In genomic region chr20:53890434-53891305, GRCh38 we compare ENCODE assay signal across 18 cellular contexts.
A peak's percentile ranks its signal among the peaks of the same experiment; 100 is the strongest.
DNase-seq lines count a peak whose midpoint lies in the region; ATAC-seq and TF ChIP-seq lines count a peak whose summit lies in the region.
"Had no signal": no experiment of that assay in that cellular context is flagged by ENCODE, and none has a peak within 500 bp of the region (broad histone marks: within the 10 kb centered on the region; RNA-seq: fewer than 3 reads in every experiment).

No MANE protein-coding gene starts in this region.

- H3K14ac ChIP-seq in neuronal stem cell (ENCODE audit: low read length) = no peak overlapping the region

- peak overlapping the region; percentile 38 for H2AK5ac ChIP-seq in neuronal stem cell (ENCODE audit: low read depth, low read length)

- H2BK120ac ChIP-seq in neuronal stem cell (ENCODE audit: low read depth, low read length) = no peak overlapping the region

- DNase-seq in SK-N-SH = no peak
- DNase-seq in MG63 = peak; percentile 78
- no peak for DNase-seq in mammary epithelial cell
- no peak for DNase-seq in neuronal stem cell (ENCODE audit: low spot score)
- no peak for DNase-seq in COR-L47 (lab: John Stamatoyannopoulos, UW)
- no peak for DNase-seq in HAP-1 (ENCODE audit: low spot score in 2 of 2)
- DNase-seq in omental fat pad (ENCODE audit: low spot score) = no peak
- DNase-seq: activated B cell treated with CpG ODN at 0.5 μM for 24 hours, GF-D8, head of caudate nucleus, islet precursor cell, NCI-H187 treated with DMSO at 0.1 percent for 48 hours, NCI-H510A treated with DMSO at 0.1 percent for 48 hours, occipital lobe, small intestine had no signal

- no peaks in the 10 kb centered on the region for H3K79me1 ChIP-seq in neuronal stem cell (ENCODE audit: low read depth, low read length)

- no peak overlapping the region for H2BK5ac ChIP-seq in neuronal stem cell (ENCODE audit: low read length)

- H3K9ac ChIP-seq in SK-N-SH (no peak overlapping the region), mammary epithelial cell (ENCODE audit: insufficient read depth, low read length) (no peak overlapping the region), neuronal stem cell (ENCODE audit: low read depth, low read length, poor library complexity) (no peak overlapping the region)

- intact Hi-C loops in mammary epithelial cell (cut with micrococcal nuclease) = no loop called here

- H3K4ac ChIP-seq in neuronal stem cell (ENCODE audit: low read length) = no peak overlapping the region

- no peak overlapping the region for H3K4me3 ChIP-seq in SK-N-SH (ENCODE audit: low read depth in 2 of 2, low read length in 1 of 2)
- H3K4me3 ChIP-seq in MG63 = no peak overlapping the region
- no peak overlapping the region for H3K4me3 ChIP-seq in mammary epithelial cell (replicated peaks in 1 of 3; ENCODE audit: insufficient read depth in 1 of 3, low read depth in 2 of 3, low read length in 3 of 3)
- H3K4me3 ChIP-seq in neuronal stem cell (ENCODE audit: low read length in 2 of 2) = no peak overlapping the region
- no peak overlapping the region for H3K4me3 ChIP-seq in HAP-1

- peak overlapping the region in 1 of 2 experiments; percentile 97; a peak in 2 of 4 replicates for H3K27ac ChIP-seq in SK-N-SH (ENCODE audit: low read depth in 2 of 2, low read length in 1 of 2)
- no peak overlapping the region for H3K27ac ChIP-seq in mammary epithelial cell (ENCODE audit: insufficient read depth, low read depth, low read length)
- no peak overlapping the region for H3K27ac ChIP-seq in neuronal stem cell (replicated peaks; ENCODE audit: low read length)
- H3K27ac ChIP-seq: 22Rv1, epithelial cell of prostate had no signal

- no peaks in the 10 kb centered on the region for H3K9me2 ChIP-seq in SK-N-SH

- H4K91ac ChIP-seq in neuronal stem cell (ENCODE audit: low read depth, low read length, poor library complexity) = no peak overlapping the region

- H2AFZ ChIP-seq in SK-N-SH (ENCODE audit: low read depth) (peak overlapping the region; percentile 29), mammary epithelial cell (ENCODE audit: low read depth, low read length) (peak overlapping the region; percentile 16), neuronal stem cell (ENCODE audit: low read length) (no peak overlapping the region)

- no peak for ATAC-seq in SK-N-SH treated with all-trans-retinoic acid at 6 μM for 48 hours
- ATAC-seq in omental fat pad (ENCODE audit: low FRiP score) = no peak

- no peaks in the 10 kb centered on the region; a peak in 1 of 4 replicates for H3K4me1 ChIP-seq in SK-N-SH (ENCODE audit: control insufficient read depth in 1 of 2, insufficient read depth in 2 of 2, low read depth in 1 of 2, low read length in 1 of 2)
- peaks cover 11% of the 10 kb centered on the region for H3K4me1 ChIP-seq in mammary epithelial cell (ENCODE audit: insufficient read depth, low read length)
- peaks cover 7 to 8% of the 10 kb centered on the region in 2 donors for H3K4me1 ChIP-seq in neuronal stem cell (ENCODE audit: control insufficient read depth in 2 of 2, insufficient read depth in 1 of 2, low read depth in 1 of 2, low read length in 2 of 2)
- H3K4me1 ChIP-seq in HAP-1 = peaks cover 23% of the 10 kb centered on the region

- no TSS peak for BruUV-seq in mammary epithelial cell (replicated peaks; lab: Mats Ljungman, UMichigan)

- no peak for TF ChIP-seq EP300 in SK-N-SH (IDR thresholded peaks at IDR 0.05; ENCODE audit: borderline replicate concordance in 1 of 2, low read depth in 1 of 2, low read length in 1 of 2)

- TF ChIP-seq CTCF in SK-N-SH (IDR thresholded peaks at IDR 0.05) (no peak), mammary epithelial cell (conservative IDR thresholded peaks at IDR 0.05 in 1 of 2, IDR thresholded peaks at IDR 0.05 in 1 of 2; ENCODE audit: extremely low read depth in 1 of 2, insufficient read depth in 1 of 2, low read depth in 1 of 2, low read length in 2 of 2) (no peak), omental fat pad (IDR thresholded peaks at IDR 0.05) (no peak)

- H3K23ac ChIP-seq in neuronal stem cell (ENCODE audit: low read depth, low read length, poor library complexity) = no peak overlapping the region

- H3K27me3 ChIP-seq in SK-N-SH (ENCODE audit: insufficient read depth) = no peaks in the 10 kb centered on the region
- H3K27me3 ChIP-seq in MG63 = no peaks in the 10 kb centered on the region
- no peaks in the 10 kb centered on the region for H3K27me3 ChIP-seq in mammary epithelial cell (ENCODE audit: insufficient read depth, low read length)
- H3K27me3 ChIP-seq in neuronal stem cell (ENCODE audit: control insufficient read depth in 3 of 3, insufficient read depth in 3 of 3, low read depth in 1 of 3, low read length in 3 of 3) = no peaks in the 10 kb centered on the region
- no peaks in the 10 kb centered on the region for H3K27me3 ChIP-seq in HAP-1 (ENCODE audit: low read depth)

- CTCF ChIA-PET in SK-N-SH (lab: Yijun Ruan, JAX) (interaction anchor here (1.4 kb wide), 1 partner anchor 19 kb away, joined by 4 read pairs; no protein-coding TSS in a partner anchor), mammary epithelial cell (lab: Charles Lee; ENCODE audit: low non-redundant PET) (interaction anchor here (0.6 kb wide), 1 partner anchor 23 kb away, joined by 6 read pairs; no protein-coding TSS in a partner anchor)

- peaks cover 13% of the 10 kb centered on the region for H3F3A ChIP-seq in SK-N-SH (replicated peaks; ENCODE audit: insufficient read depth)

- no peak overlapping the region for H2BK12ac ChIP-seq in neuronal stem cell (ENCODE audit: low read length)

- H2BK15ac ChIP-seq in neuronal stem cell (ENCODE audit: low read length) = no peak overlapping the region

- in situ Hi-C loops in mammary epithelial cell (cut with MboI; ENCODE audit: low sequenced_read_pairs in 2 of 2) = no loop called here
- in situ Hi-C loops in HAP-1 (cut with MboI; ENCODE audit: low sequenced_read_pairs) = no loop called here

- H3K36me3 ChIP-seq in SK-N-SH (replicated peaks in 1 of 2; ENCODE audit: control insufficient read depth in 1 of 2, insufficient read depth in 2 of 2, low read length in 1 of 2) (no peaks in the 10 kb centered on the region), MG63 (no peaks in the 10 kb centered on the region), mammary epithelial cell (ENCODE audit: insufficient read depth, low read length) (no peaks in the 10 kb centered on the region), neuronal stem cell (replicated peaks in 1 of 2; ENCODE audit: control insufficient read depth in 2 of 2, insufficient read depth in 2 of 2, low read length in 2 of 2) (no peaks in the 10 kb centered on the region), HAP-1 (replicated peaks) (no peaks in the 10 kb centered on the region)

- no peaks in the 10 kb centered on the region for H3K9me3 ChIP-seq in SK-N-SH
- H3K9me3 ChIP-seq in MG63 = peaks cover 2% of the 10 kb centered on the region; the same call in 1 of the 2 replicates
- no peaks in the 10 kb centered on the region for H3K9me3 ChIP-seq in mammary epithelial cell (replicated peaks; ENCODE audit: insufficient read depth, low read length)
- H3K9me3 ChIP-seq in neuronal stem cell (replicated peaks in 1 of 2; ENCODE audit: control insufficient read depth in 2 of 2, insufficient read depth in 1 of 2, low read depth in 1 of 2, low read length in 2 of 2) = peaks cover 0 to 3% of the 10 kb centered on the region in 2 donors
- H3K9me3 ChIP-seq in HAP-1 = no peaks in the 10 kb centered on the region

- POLR2A ChIA-PET in SK-N-SH (lab: Yijun Ruan, JAX) = no interaction called here

- no peak for TF ChIP-seq RAD21 in SK-N-SH (IDR thresholded peaks at IDR 0.05; ENCODE audit: low read length)

- H4K8ac ChIP-seq in neuronal stem cell (ENCODE audit: low read depth, low read length) = no peak overlapping the region

- dilution Hi-C loops in mammary epithelial cell (cut with HindIII; ENCODE audit: low sequenced_read_pairs) = no loop called here

- H3K79me2 ChIP-seq in SK-N-SH (ENCODE audit: insufficient read depth) (no peaks in the 10 kb centered on the region), mammary epithelial cell (ENCODE audit: insufficient read depth, low read length) (no peaks in the 10 kb centered on the region)

- WGBS in SK-N-SH (ENCODE audit: low lambda C conversion rate) = 97% methylated on average over 6 of the region's 6 CpGs
- WGBS in mammary epithelial cell (ENCODE audit: low coverage, missing lambda C conversion rate) = 97% methylated on average over 4 of the region's 6 CpGs
- no CpG with 5 or more reads among the region's 6 CpGs for WGBS in neuronal stem cell (ENCODE audit: extremely low coverage in 2 of 2, insufficient read length in 2 of 2, insufficient replicate concordance in 1 of 2), 2 donors

- no peaks in the 10 kb centered on the region for H4K20me1 ChIP-seq in SK-N-SH (ENCODE audit: insufficient read depth)
- H4K20me1 ChIP-seq in mammary epithelial cell (ENCODE audit: insufficient read depth, low read length) = no peaks in the 10 kb centered on the region

- no peak overlapping the region for H3K18ac ChIP-seq in neuronal stem cell (ENCODE audit: low read length)

- no peak overlapping the region for H3K4me2 ChIP-seq in SK-N-SH
- no peak overlapping the region for H3K4me2 ChIP-seq in mammary epithelial cell (ENCODE audit: insufficient read depth, low read depth, low read length)
- H3K4me2 ChIP-seq in neuronal stem cell (ENCODE audit: insufficient read depth, low read length, poor library complexity, severe bottlenecking) = no peak overlapping the region

TF ChIP-seq in SK-N-SH treated with all-trans-retinoic acid at 6 μM for 48 hours, 23 proteins besides CTCF, POLR2A, EP300 and RAD21 (continues in another document):
- TF ChIP-seq RARB (CRISPR knock-in tag; IDR thresholded peaks at IDR 0.05) (no peak), ZNF70 (CRISPR knock-in tag; IDR thresholded peaks at IDR 0.05) (no peak), CSRNP3 (CRISPR knock-in tag; IDR thresholded peaks at IDR 0.05) (no peak)
